In the genomic region with DNA sequence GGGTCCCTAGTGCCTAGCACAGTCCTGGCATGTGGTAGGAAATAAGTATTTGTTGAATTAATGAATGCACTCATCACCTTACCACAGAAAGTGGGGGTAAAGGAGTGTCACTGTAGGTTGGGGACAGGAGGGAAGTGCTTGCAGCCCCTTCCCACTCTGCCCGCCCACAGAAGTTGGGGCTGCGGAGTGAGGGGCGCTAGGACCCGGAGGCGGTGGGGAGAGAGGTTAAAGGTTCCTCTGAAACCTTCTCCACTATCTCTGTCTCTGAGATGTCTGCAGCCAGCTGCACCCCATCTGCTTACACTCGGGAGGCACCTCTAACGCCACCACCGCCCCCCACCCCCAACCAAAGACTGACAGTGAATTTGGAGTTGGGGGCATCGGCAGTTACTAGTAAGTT, we compare ENCODE assay signal across 12 cellular contexts. TPM values are rescaled to one million over a fixed set of nuclear protein-coding genes. Genes with fewer than 3 reads are reported as not detected.
DNase-seq lines count a peak whose midpoint lies in the region; ATAC-seq and TF ChIP-seq lines count a peak whose summit lies in the region.
"Had no signal": no experiment of that assay in that cellular context is flagged by ENCODE, and none has a peak within 500 bp of the region (broad histone marks: within the 10 kb centered on the region; RNA-seq: fewer than 3 reads in every experiment).

No MANE protein-coding gene starts in this region.

- no peak overlapping the region for H3K27ac Mint-ChIP-seq in activated CD4-positive, alpha-beta T cell treated with anti-CD3 and anti-CD28 coated beads for 36 hours
- H3K27ac Mint-ChIP-seq in effector memory CD8-positive, alpha-beta T cell, result no peak overlapping the region

- H3K4me1 ChIP-seq in PC-3 (ENCODE audit: insufficient read depth, low read length), result peaks cover 7% of the 10 kb centered on the region; the same call in 1 of the 2 replicates
- peaks cover 18% of the 10 kb centered on the region for H3K4me1 ChIP-seq in osteoblast (ENCODE audit: insufficient read depth, low read length)
- H3K4me1 ChIP-seq in Karpas-422 (ENCODE audit: low read length), result no peaks in the 10 kb centered on the region

- peaks cover 2% of the 10 kb centered on the region for H3K4me1 Mint-ChIP-seq in activated CD4-positive, alpha-beta T cell treated with anti-CD3 and anti-CD28 coated beads for 36 hours
- H3K4me1 Mint-ChIP-seq in effector memory CD8-positive, alpha-beta T cell (ENCODE audit: low read depth in 2 of 2), result peaks cover 3 to 5% of the 10 kb centered on the region in 2 donors

- no peak for ATAC-seq in activated CD4-positive, alpha-beta T cell treated with anti-CD3 and anti-CD28 coated beads for 36 hours
- no peak for ATAC-seq in PC-3
- ATAC-seq in effector memory CD8-positive, alpha-beta T cell (replicated peaks), result no peak

- CTCF ChIA-PET in activated CD4-positive, alpha-beta T cell treated with anti-CD3 and anti-CD28 coated beads for 36 hours (lab: Charles Lee), result no interaction called here
- CTCF ChIA-PET in PC-3 (lab: Charles Lee), result no interaction called here

- intact Hi-C loops in activated CD4-positive, alpha-beta T cell treated with anti-CD3 and anti-CD28 coated beads for 36 hours (cut with DNase I, micrococcal nuclease), result no loop called here
- intact Hi-C loops in PC-3 (cut with micrococcal nuclease), result no loop called here

- H3K4me3 ChIP-seq in PC-3 (ENCODE audit: low read length) (peak overlapping the region; percentile 72; the same call in 1 of the 2 replicates), osteoblast (ENCODE audit: insufficient read depth, low read length) (no peak overlapping the region), Karpas-422 (ENCODE audit: low read length) (no peak overlapping the region)

- H3K9me3 ChIP-seq in PC-3 (ENCODE audit: low read length) (no peaks in the 10 kb centered on the region), osteoblast (ENCODE audit: low read depth, low read length) (no peaks in the 10 kb centered on the region), Karpas-422 (ENCODE audit: low read length) (no peaks in the 10 kb centered on the region)
- H3K9me3 ChIP-seq: upper lobe of left lung had no signal

- H3K27ac ChIP-seq in PC-3 (ENCODE audit: low read length) (no peak overlapping the region), osteoblast (ENCODE audit: low read depth, low read length) (no peak overlapping the region), Karpas-422 (ENCODE audit: low read length) (no peak overlapping the region)
- H3K27ac ChIP-seq: coronary artery, upper lobe of left lung had no signal

- H2AFZ ChIP-seq in PC-3 (ENCODE audit: low read length), result no peak overlapping the region; the same call in 1 of the 2 replicates
- no peak overlapping the region for H2AFZ ChIP-seq in osteoblast (ENCODE audit: low read length)
- no peak overlapping the region for H2AFZ ChIP-seq in Karpas-422 (ENCODE audit: low read length)

- H3K79me2 ChIP-seq in PC-3 (ENCODE audit: low read length) (no peaks in the 10 kb centered on the region), osteoblast (ENCODE audit: insufficient read depth, low read length) (no peaks in the 10 kb centered on the region), Karpas-422 (ENCODE audit: low read length) (no peaks in the 10 kb centered on the region)

- BruUV-seq in PC-3 (replicated peaks; lab: Mats Ljungman, UMichigan), result no TSS peak

- peaks cover 37% of the 10 kb centered on the region for H3K27me3 Mint-ChIP-seq in activated CD4-positive, alpha-beta T cell treated with anti-CD3 and anti-CD28 coated beads for 36 hours
- peaks cover 25 to 36% of the 10 kb centered on the region in 2 donors for H3K27me3 Mint-ChIP-seq in effector memory CD8-positive, alpha-beta T cell

- no peaks in the 10 kb centered on the region for H3K9me3 Mint-ChIP-seq in activated CD4-positive, alpha-beta T cell treated with anti-CD3 and anti-CD28 coated beads for 36 hours (ENCODE audit: low read depth)
- H3K9me3 Mint-ChIP-seq in effector memory CD8-positive, alpha-beta T cell, result no peaks in the 10 kb centered on the region

- H4K20me1 ChIP-seq in PC-3 (ENCODE audit: low read length) (no peaks in the 10 kb centered on the region), osteoblast (ENCODE audit: insufficient read depth, low read length) (no peaks in the 10 kb centered on the region), Karpas-422 (ENCODE audit: insufficient read depth, low read depth, low read length) (no peaks in the 10 kb centered on the region)

- H3K4me2 ChIP-seq in PC-3 (ENCODE audit: low read length), result peak overlapping the region; percentile 98
- H3K4me2 ChIP-seq in osteoblast (ENCODE audit: insufficient read depth, low read length), result peak overlapping the region; percentile 87
- H3K4me2 ChIP-seq in Karpas-422 (ENCODE audit: low read depth, low read length, poor library complexity, severe bottlenecking), result no peak overlapping the region

- H3K9ac ChIP-seq in PC-3 (ENCODE audit: low read length) (no peak overlapping the region), Karpas-422 (ENCODE audit: low read length) (no peak overlapping the region)

- no peaks in the 10 kb centered on the region for H3F3A ChIP-seq in PC-3 (ENCODE audit: low read length, unreplicated experiment)

- no peak for DNase-seq in activated CD4-positive, alpha-beta T cell treated with anti-CD3 and anti-CD28 coated beads for 36 hours
- no peak for DNase-seq in activated CD4-positive, alpha-beta T cell treated with anti-CD3 and anti-CD28 coated beads for 48 hours
- DNase-seq in PC-3, result no peak
- DNase-seq in effector memory CD8-positive, alpha-beta T cell, result no peak
- DNase-seq in osteoblast (ENCODE audit: insufficient read length, low spot score, missing footprints), result no peak
- DNase-seq in Karpas-422, result no peak
- DNase-seq in SKM-1 treated with dmso at 0.1 percent for 144 hours (lab: John Stamatoyannopoulos, UW; ENCODE audit: unreplicated experiment), result no peak
- no peak for DNase-seq in NCI-H1048 (lab: John Stamatoyannopoulos, UW)
- DNase-seq: IMR-90, NCI-H2081 had no signal

- TF ChIP-seq CTCF in PC-3 (conservative IDR thresholded peaks at IDR 0.05; ENCODE audit: low read depth, low read length) (no peak), osteoblast (IDR thresholded peaks at IDR 0.05; ENCODE audit: extremely low read depth, low read depth, low read length) (no peak)

- no peaks in the 10 kb centered on the region for H3K36me3 ChIP-seq in PC-3 (ENCODE audit: low read depth, low read length)
- no peaks in the 10 kb centered on the region for H3K36me3 ChIP-seq in osteoblast (ENCODE audit: insufficient read depth, low read length)
- no peaks in the 10 kb centered on the region for H3K36me3 ChIP-seq in Karpas-422 (ENCODE audit: insufficient read depth, low read length)
- H3K36me3 ChIP-seq: upper lobe of left lung had no signal

- H3K9me2 ChIP-seq in PC-3 (replicated peaks; ENCODE audit: low read length) (no peaks in the 10 kb centered on the region), Karpas-422 (replicated peaks; ENCODE audit: insufficient read depth, low read length) (no peaks in the 10 kb centered on the region)

- H3K27me3 ChIP-seq in PC-3 (ENCODE audit: low read length) (no peaks in the 10 kb centered on the region), osteoblast (ENCODE audit: insufficient read depth, low read length) (peaks cover 9% of the 10 kb centered on the region), Karpas-422 (ENCODE audit: low read length) (no peaks in the 10 kb centered on the region)

- H3K4me3 Mint-ChIP-seq in activated CD4-positive, alpha-beta T cell treated with anti-CD3 and anti-CD28 coated beads for 36 hours, result peak overlapping the region; percentile 63
- H3K4me3 Mint-ChIP-seq in effector memory CD8-positive, alpha-beta T cell, result peak overlapping the region; percentile 81 to 82

- POLR2A ChIA-PET in activated CD4-positive, alpha-beta T cell treated with anti-CD3 and anti-CD28 coated beads for 36 hours (lab: Charles Lee), result no interaction called here
- POLR2A ChIA-PET in PC-3 (lab: Charles Lee; ENCODE audit: unreplicated experiment), result no interaction called here

- H3K36me3 Mint-ChIP-seq in activated CD4-positive, alpha-beta T cell treated with anti-CD3 and anti-CD28 coated beads for 36 hours (ENCODE audit: low read depth), result no peaks in the 10 kb centered on the region
- no peaks in the 10 kb centered on the region for H3K36me3 Mint-ChIP-seq in effector memory CD8-positive, alpha-beta T cell (ENCODE audit: insufficient read depth)

RNA-seq across cellular contexts. Expression of gene WNT2B, which starts 1.4 kb away (rescaled TPM):
- under 1 TPM; 0.11 to 0.12 TPM for total RNA-seq in activated CD4-positive, alpha-beta T cell treated with anti-CD3 and anti-CD28 coated beads for 36 hours
- total RNA-seq in PC-3 (2014; rRNA removed) (0.46 and 0.55 TPM in 2 replicates), osteoblast (1.5 and 2.2 TPM in 2 replicates)
- not detected in 2 replicates for total RNA-seq in Karpas-422 (2014; rRNA removed; shearing (Covaris generic); ENCODE audit: low replicate concordance)
